In genomic region chr1:40709802-40710278, GRCh38 we compare ENCODE assay signal across 8 cellular contexts. TPM values are rescaled to one million over a fixed set of nuclear protein-coding genes. Genes with fewer than 3 reads are reported as not detected.
DNase-seq lines count a peak whose midpoint lies in the region; ATAC-seq and TF ChIP-seq lines count a peak whose summit lies in the region.

No MANE protein-coding gene starts in this region.

- TF ChIP-seq CTCF in right atrium auricular region (IDR thresholded peaks at IDR 0.05) = no peak
- no peak for TF ChIP-seq CTCF in choroid plexus epithelial cell (conservative IDR thresholded peaks at IDR 0.05; ENCODE audit: low read depth, low read length)

- no peaks in the 10 kb centered on the region for H3K9me3 ChIP-seq in right atrium auricular region
- H3K9me3 ChIP-seq in muscle layer of duodenum (ENCODE audit: control insufficient read depth in 1 of 2, low read length in 2 of 2) = no peaks in the 10 kb centered on the region

- H3K4me3 ChIP-seq in right atrium auricular region (peak overlapping the region; percentile 58 to 68), choroid plexus epithelial cell (ENCODE audit: low read depth, low read length) (peak overlapping the region; percentile 79), muscle layer of duodenum (ENCODE audit: low read depth in 1 of 2, low read length in 2 of 2) (peak overlapping the region; percentile 71 to 85)

- intact Hi-C loops in left ventricle myocardium superior (cut with micrococcal nuclease) = no loop called here

- H3K27ac ChIP-seq in right atrium auricular region (peak overlapping the region; percentile 75 to 87), muscle layer of duodenum (ENCODE audit: low read length) (peak overlapping the region; percentile 89)

- H3K27me3 ChIP-seq in right atrium auricular region (no peaks in the 10 kb centered on the region), muscle layer of duodenum (ENCODE audit: low read depth, low read length) (no peaks in the 10 kb centered on the region)

- H3K4me1 ChIP-seq in right atrium auricular region (peaks cover 0 to 65% of the 10 kb centered on the region in 2 donors), muscle layer of duodenum (ENCODE audit: control insufficient read depth in 1 of 2, insufficient read depth in 2 of 2, low read length in 2 of 2) (peaks cover 33 to 34% of the 10 kb centered on the region in 2 donors)

- in situ Hi-C loops in G401 (cut with HindIII; ENCODE audit: low sequenced_read_pairs) = no loop called here

- H3K36me3 ChIP-seq in right atrium auricular region = peaks cover 14% of the 10 kb centered on the region
- H3K36me3 ChIP-seq in muscle layer of duodenum (ENCODE audit: control insufficient read depth in 1 of 2, insufficient read depth in 2 of 2, low read length in 2 of 2) = no peaks in the 10 kb centered on the region

- ATAC-seq in left ventricle myocardium superior = no peak

- DNase-seq in right atrium auricular region (ENCODE audit: low spot score) (no peak), left ventricle myocardium superior (no peak), choroid plexus epithelial cell (ENCODE audit: low read depth) (no peak), NCI-H1436 (lab: John Stamatoyannopoulos, UW) (no peak), kidney tubule cell (ENCODE audit: low spot score) (no peak), G401 (ENCODE audit: low spot score) (no peak), NCI-H2171 treated with DMSO at 0.1 percent for 48 hours (lab: John Stamatoyannopoulos, UW) (no peak)

RNA-seq across cellular contexts. Expression of gene NFYC, which starts 18.3 kb away (rescaled TPM):
- total RNA-seq in right atrium auricular region (10 to 100 TPM; 57.0 to 75.1 TPM), left ventricle myocardium superior (78.6 TPM)
- total RNA-seq in G401 (2014; rRNA removed; shearing (Covaris generic)) = 39.4 and 76.7 TPM in 2 replicates

RNA-seq across cellular contexts. Expression of gene RIMS3, which starts 44.4 kb away (rescaled TPM):
- total RNA-seq in right atrium auricular region (1 to 10 TPM; 1.4 to 5.5 TPM), left ventricle myocardium superior (0.92 TPM)
- 8.2 and 8.9 TPM in 2 replicates for total RNA-seq in G401 (2014; rRNA removed; shearing (Covaris generic))
